12 cellular contexts compared by ENCODE assay signal in genomic region chr14:65231286-65231980, GRCh38.
DNase-seq lines count a peak whose midpoint lies in the region; ATAC-seq and TF ChIP-seq lines count a peak whose summit lies in the region.
"Had no signal": no experiment of that assay in that cellular context is flagged by ENCODE, and none has a peak within 500 bp of the region (broad histone marks: within the 10 kb centered on the region; RNA-seq: fewer than 3 reads in every experiment).

No MANE protein-coding gene starts in this region.

- POLR2A ChIA-PET in Caco-2 (lab: Charles Lee), result no interaction called here

- peak overlapping the region; percentile 43 for H2BK5ac ChIP-seq in trophoblast cell (ENCODE audit: low read depth, low read length, poor library complexity)

- H3K4me3 Mint-ChIP-seq in Caco-2 (ENCODE audit: unreplicated experiment) (peak overlapping the region; percentile 54), IgD-negative memory B cell (peak overlapping the region in 3 of 4 donors; percentile 4 to 85 (median 72)), endodermal cell (no peak overlapping the region)
- H3K4me3 Mint-ChIP-seq: activated naive CD8-positive, alpha-beta T cell treated with anti-CD3 and anti-CD28 coated beads, Interleukin-2, amount 10 ng/mL, durations not matched to agents 7 days and 5 days; dendritic cell treated with granulocyte-macrophage colony-stimulating factor and Interleukin-4, amounts not matched to agents 40 ng/mL and 50 ng/mL, for 4 days had no signal

- no peak overlapping the region for H2AFZ ChIP-seq in trophoblast cell (ENCODE audit: insufficient read depth, low read length, poor library complexity)

- ATAC-seq in stimulated activated naive CD8-positive, alpha-beta T cell treated with anti-CD3 and anti-CD28 coated beads, Interleukin-15, Interleukin-2, amounts not matched to agents 100 U/mL and 50 U/mL, for 24 hours, result no peak

- WGBS in endodermal cell (ENCODE audit: insufficient coverage in 1 of 2, insufficient read length in 1 of 2), 2 experiments, result 66 to 82% methylated on average over 5 to 6 of the region's 6 CpGs
- no CpG with 5 or more reads among the region's 6 CpGs for WGBS in trophoblast cell (ENCODE audit: extremely low coverage, insufficient coverage, insufficient read length)

- intact Hi-C loops in Caco-2 (cut with micrococcal nuclease; ENCODE audit: unreplicated experiment), result no loop called here

- H3K36me3 Mint-ChIP-seq in Caco-2 (ENCODE audit: insufficient read depth, unreplicated experiment), result peaks cover 37% of the 10 kb centered on the region
- H3K36me3 Mint-ChIP-seq in IgD-negative memory B cell, result peaks cover 8% of the 10 kb centered on the region
- no peaks in the 10 kb centered on the region for H3K36me3 Mint-ChIP-seq in endodermal cell (ENCODE audit: low read depth)

- no TSS peak for BruUV-seq in Caco-2 (replicated peaks; lab: Mats Ljungman, UMichigan)

- H3K4ac ChIP-seq in trophoblast cell (ENCODE audit: low read depth, low read length), result no peak overlapping the region

- H2BK120ac ChIP-seq in trophoblast cell (ENCODE audit: insufficient read depth, low read length, poor library complexity), result peak overlapping the region; percentile 74

- H3K27me3 ChIP-seq in Caco-2 (replicated peaks; ENCODE audit: control insufficient read depth, insufficient read depth, low read length) (no peaks in the 10 kb centered on the region), endodermal cell (ENCODE audit: control insufficient read depth, insufficient read depth, low read length, poor library complexity, severe bottlenecking) (no peaks in the 10 kb centered on the region), trophoblast cell (ENCODE audit: insufficient read depth, low read length) (no peaks in the 10 kb centered on the region)

- peaks cover 9% of the 10 kb centered on the region; the same call in 1 of the 2 replicates for H3K9me3 ChIP-seq in Caco-2
- H3K9me3 ChIP-seq in endodermal cell (ENCODE audit: control insufficient read depth, low read length), result peaks cover 8% of the 10 kb centered on the region
- H3K9me3 ChIP-seq in trophoblast cell (ENCODE audit: insufficient read depth, low read depth, low read length), result no peaks in the 10 kb centered on the region

- no peak overlapping the region for H3K4me2 ChIP-seq in trophoblast cell (ENCODE audit: low read length)

- H3K9me3 Mint-ChIP-seq in Caco-2 (ENCODE audit: unreplicated experiment), result peaks cover 34% of the 10 kb centered on the region
- H3K9me3 Mint-ChIP-seq in IgD-negative memory B cell, result peaks cover 0 to 1% (median 0%) of the 10 kb centered on the region in 3 donors
- H3K9me3 Mint-ChIP-seq in endodermal cell, result no peaks in the 10 kb centered on the region
- H3K9me3 Mint-ChIP-seq: dendritic cell treated with granulocyte-macrophage colony-stimulating factor and Interleukin-4, amounts not matched to agents 40 ng/mL and 50 ng/mL, for 4 days had no signal

- H3K36me3 ChIP-seq in Caco-2 (ENCODE audit: control insufficient read depth, insufficient read depth, low read length), result 0 out of 2 replicates have a peak, but pooled peaks cover 1% of the 10 kb centered on the region
- H3K36me3 ChIP-seq in endodermal cell (ENCODE audit: control insufficient read depth, insufficient read depth, low read length), result no peaks in the 10 kb centered on the region
- no peaks in the 10 kb centered on the region for H3K36me3 ChIP-seq in trophoblast cell (ENCODE audit: control insufficient read depth in 1 of 2, insufficient read depth in 2 of 2, low read length in 2 of 2)

- peak; percentile 45 to 51 for DNase-seq in Caco-2
- DNase-seq in endodermal cell, result peak; percentile 46
- DNase-seq in trophoblast cell, result peak; percentile 70 to 72
- DNase-seq in LoVo (ENCODE audit: low spot score), result no peak
- no peak for DNase-seq in DMS 273 treated with DMSO at 0.1 percent for 48 hours (lab: John Stamatoyannopoulos, UW)
- no peak for DNase-seq in hippocampal formation (lab: John Stamatoyannopoulos, UW)
- DNase-seq in stimulated activated naive CD8-positive, alpha-beta T cell treated with anti-CD3 and anti-CD28 coated beads, Interleukin-15, Interleukin-2, amounts not matched to agents 100 U/mL and 50 U/mL, for 24 hours, result no peak
- DNase-seq: activated naive CD8-positive, alpha-beta T cell treated with anti-CD3 and anti-CD28 coated beads, Interleukin-2, amount 10 ng/mL, durations not matched to agents 7 days and 5 days; GDM1; NCI-H1436 had no signal

- H3K4me1 Mint-ChIP-seq in Caco-2 (ENCODE audit: low read depth, unreplicated experiment) (peaks cover 58% of the 10 kb centered on the region), IgD-negative memory B cell (peaks cover 42 to 54% (median 50%) of the 10 kb centered on the region in 3 donors), endodermal cell (peaks cover 42% of the 10 kb centered on the region)

- H3K27ac Mint-ChIP-seq in Caco-2 (ENCODE audit: unreplicated experiment) (peak overlapping the region; percentile 94), IgD-negative memory B cell (peak overlapping the region in 2 of 3 donors; percentile 18 to 93), endodermal cell (peak overlapping the region; percentile 16)
- H3K27ac Mint-ChIP-seq: activated naive CD8-positive, alpha-beta T cell treated with anti-CD3 and anti-CD28 coated beads, Interleukin-2, amount 10 ng/mL, durations not matched to agents 7 days and 5 days; dendritic cell treated with granulocyte-macrophage colony-stimulating factor and Interleukin-4, amounts not matched to agents 40 ng/mL and 50 ng/mL, for 4 days had no signal

- peak overlapping the region; percentile 91 for H4K91ac ChIP-seq in trophoblast cell (ENCODE audit: low read depth, low read length)

- no peak overlapping the region for H4K12ac ChIP-seq in trophoblast cell (ENCODE audit: low read depth, low read length)

- H3K4me1 ChIP-seq in Caco-2, result peaks cover 59% of the 10 kb centered on the region
- peaks cover 4% of the 10 kb centered on the region for H3K4me1 ChIP-seq in endodermal cell (ENCODE audit: control insufficient read depth, insufficient read depth, low read length)
- peaks cover 23 to 29% of the 10 kb centered on the region in 2 experiments for H3K4me1 ChIP-seq in trophoblast cell (ENCODE audit: control insufficient read depth in 1 of 2, insufficient read depth in 2 of 2, low read length in 2 of 2)

- no peak overlapping the region for H3K9ac ChIP-seq in endodermal cell (ENCODE audit: extremely low read depth, low read length, poor library complexity, severe bottlenecking)
- no peak overlapping the region for H3K9ac ChIP-seq in trophoblast cell (ENCODE audit: low read length)

- TF ChIP-seq CTCF in Caco-2 (IDR thresholded peaks at IDR 0.05; ENCODE audit: insufficient read depth in 1 of 2, low read depth in 1 of 2, low read length in 1 of 2, severe bottlenecking in 1 of 2, unreplicated experiment in 1 of 2) (no peak), endodermal cell (conservative IDR thresholded peaks at IDR 0.05) (no peak)

- H3K23ac ChIP-seq in trophoblast cell (ENCODE audit: low read length), result no peak overlapping the region

- H4K8ac ChIP-seq in trophoblast cell (ENCODE audit: low read depth, low read length), result peak overlapping the region; percentile 1

- H3K27ac ChIP-seq in endodermal cell (ENCODE audit: low read depth, low read length) (peak overlapping the region; percentile 34), trophoblast cell (ENCODE audit: low read depth, low read length) (peak overlapping the region; percentile 47)

- H3K18ac ChIP-seq in trophoblast cell (ENCODE audit: low read length), result no peak overlapping the region

- peaks cover 11% of the 10 kb centered on the region for H3K79me2 ChIP-seq in trophoblast cell (ENCODE audit: control insufficient read depth, insufficient read depth, low read length, poor library complexity)

- peak overlapping the region; percentile 50 for H2BK12ac ChIP-seq in trophoblast cell (ENCODE audit: low read length)

- no peak overlapping the region for H2AK5ac ChIP-seq in trophoblast cell (ENCODE audit: low read length)

- peak overlapping the region; percentile 6 for H3K14ac ChIP-seq in trophoblast cell (ENCODE audit: low read length)

- H3K4me3 ChIP-seq in Caco-2 (ENCODE audit: low read depth, low read length) (no peak overlapping the region), endodermal cell (ENCODE audit: low read length) (no peak overlapping the region), trophoblast cell (ENCODE audit: low read depth, low read length) (no peak overlapping the region)

- no peaks in the 10 kb centered on the region for H3K27me3 Mint-ChIP-seq in Caco-2 (ENCODE audit: insufficient read depth, unreplicated experiment)
- H3K27me3 Mint-ChIP-seq in IgD-negative memory B cell, result no peaks in the 10 kb centered on the region
- H3K27me3 Mint-ChIP-seq in endodermal cell (ENCODE audit: insufficient read depth), result peaks cover 3% of the 10 kb centered on the region

- H3K79me1 ChIP-seq in trophoblast cell (ENCODE audit: low read length), result peaks cover 48% of the 10 kb centered on the region

- CTCF ChIA-PET in Caco-2 (lab: Charles Lee), result interaction anchor here (0.6 kb wide), 1 partner anchor 16 kb away, joined by 5 read pairs; no protein-coding TSS in a partner anchor

Comparison
In these comparisons a context has a peak if more than half of its experiments do, and no peak if none do; other contexts are left out.
1. DNase-seq: peak in Caco-2 (2 of 2), endodermal cell (single experiment) and trophoblast cell (2 of 2); none in LoVo (single experiment), DMS 273 treated with DMSO at 0.1 percent for 48 hours (single experiment), hippocampal formation (0 of 2) and stimulated activated naive CD8-positive, alpha-beta T cell treated with anti-CD3 and anti-CD28 coated beads, Interleukin-15, Interleukin-2, amounts not matched to agents 100 U/mL and 50 U/mL, for 24 hours (single experiment).
2. H3K27ac Mint-ChIP-seq: peak in every context shown above with its lines; median percentile 94 in Caco-2; 56 in IgD-negative memory B cell; 16 in endodermal cell.